In genomic region chr3:47664519-47664918, GRCh38 we compare ENCODE assay signal across 10 cellular contexts.
A peak's percentile ranks its signal among the peaks of the same experiment; 100 is the strongest.
DNase-seq lines count a peak whose midpoint lies in the region; ATAC-seq, FAIRE-seq and TF ChIP-seq lines count a peak whose summit lies in the region.
"Had no signal": no experiment of that assay in that cellular context is flagged by ENCODE, and none has a peak within 500 bp of the region (broad histone marks: within the 10 kb centered on the region; RNA-seq: fewer than 3 reads in every experiment).

No MANE protein-coding gene starts in this region.

- H3K4me3 Mint-ChIP-seq in osteocyte (ENCODE audit: unreplicated experiment): no peak overlapping the region

- H3K27me3 Mint-ChIP-seq in osteocyte (ENCODE audit: unreplicated experiment): no peaks in the 10 kb centered on the region

- no peak overlapping the region for H3K4me3 ChIP-seq in GM06990 (replicated peaks; ENCODE audit: low read depth, low read length)
- H3K4me3 ChIP-seq: lung had no signal

- no peaks in the 10 kb centered on the region for H3K27me3 ChIP-seq in GM06990 (replicated peaks; ENCODE audit: control insufficient read depth, insufficient read depth, low read length)

- TF ChIP-seq CTCF in GM06990 (IDR thresholded peaks at IDR 0.05; ENCODE audit: insufficient read depth, low read length, poor library complexity, severe bottlenecking) (peak; percentile 29), osteocyte (IDR thresholded peaks at IDR 0.05) (peak; percentile 37)

- peaks cover 17% of the 10 kb centered on the region for H3K36me3 Mint-ChIP-seq in osteocyte (ENCODE audit: unreplicated experiment)

- peaks cover 9% of the 10 kb centered on the region for H3K36me3 ChIP-seq in GM06990 (ENCODE audit: control insufficient read depth, insufficient read depth, low read length)

- no peak for ATAC-seq in HG03342 (IDR thresholded peaks at IDR 0.05; ENCODE audit: unreplicated experiment)
- no peak for ATAC-seq in HG03432 (IDR thresholded peaks at IDR 0.05; ENCODE audit: unreplicated experiment)

- FAIRE-seq in RCC 7860 (lab: Jason Lieb, UNC): no peak
- FAIRE-seq: bronchial epithelial cell had no signal

- no peak overlapping the region for H3K27ac Mint-ChIP-seq in osteocyte (ENCODE audit: unreplicated experiment)

- DNase-seq in GM06990 (ENCODE audit: extremely low read depth, insufficient read length): no peak
- peak; percentile 25 for DNase-seq in M059J (ENCODE audit: low read depth)
- peak; percentile 34 for DNase-seq in cerebellar cortex (ENCODE audit: low spot score)
- no peak for DNase-seq in osteocyte (ENCODE audit: extremely low spot score, unreplicated experiment)
- no peak for DNase-seq in RCC 7860 (ENCODE audit: low spot score)
- DNase-seq in cerebellar nuclear complex (lab: John Stamatoyannopoulos, UW): no peak

- H3K9me3 Mint-ChIP-seq in osteocyte (ENCODE audit: unreplicated experiment): no peaks in the 10 kb centered on the region

- peaks cover 6% of the 10 kb centered on the region for H3K4me1 Mint-ChIP-seq in osteocyte (ENCODE audit: unreplicated experiment)

Comparison
In these comparisons a context has a peak if more than half of its experiments do, and no peak if none do; other contexts are left out.
1. DNase-seq: peak in M059J (single experiment) and cerebellar cortex (single experiment); none in GM06990 (single experiment), osteocyte (single experiment), RCC 7860 (single experiment) and cerebellar nuclear complex (0 of 2).